In the genomic region with DNA sequence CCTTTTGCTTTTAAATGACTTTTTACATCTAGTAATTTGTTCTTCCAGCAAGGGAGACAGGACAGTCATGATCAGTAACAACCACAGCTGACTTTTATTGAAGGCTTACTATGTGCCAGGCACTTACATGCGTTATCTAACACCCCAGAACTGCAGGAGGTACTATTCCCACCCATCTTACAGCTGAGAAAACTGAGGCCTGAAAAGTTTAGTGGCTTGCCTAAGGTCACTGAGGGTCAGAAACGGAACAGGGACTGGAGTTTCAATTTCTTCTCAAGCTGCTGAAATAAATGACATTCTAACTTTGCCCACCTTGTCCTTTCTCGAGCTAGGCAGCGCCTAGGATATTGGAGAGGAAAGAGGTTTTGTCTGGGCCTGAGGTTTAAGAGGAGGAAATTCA, we compare ENCODE assay signal across 25 cellular contexts.
DNase-seq lines count a peak whose midpoint lies in the region; ATAC-seq, FAIRE-seq and TF ChIP-seq lines count a peak whose summit lies in the region.
"Had no signal": no experiment of that assay in that cellular context is flagged by ENCODE, and none has a peak within 500 bp of the region (broad histone marks: within the 10 kb centered on the region; RNA-seq: fewer than 3 reads in every experiment).

No MANE protein-coding gene starts in this region.

- H3K27ac Mint-ChIP-seq in activated T-helper 2 cell treated with anti-CD3 and anti-CD28 coated beads, Interferon-gamma antibody, Interleukin-2, Interleukin-4, amounts not matched to agents 10 μg/mL and 5 μg/mL and 100 μg/mL, durations not matched to agents 14 hours and 24 hours and 36 hours = peak overlapping the region; percentile 14
- peak overlapping the region; percentile 96 to 97 (median 96) for H3K27ac Mint-ChIP-seq in nephron
- H3K27ac Mint-ChIP-seq in type B pancreatic cell = peak overlapping the region; percentile 76
- no peak overlapping the region for H3K27ac Mint-ChIP-seq in GM23338

- H3K79me2 ChIP-seq in HepG2 (ENCODE audit: insufficient read depth, low read length) (peaks cover 11% of the 10 kb centered on the region), GM23338 (replicated peaks; ENCODE audit: insufficient read depth) (no peaks in the 10 kb centered on the region)

- no peaks in the 10 kb centered on the region for H3K9me3 Mint-ChIP-seq in activated T-helper 2 cell treated with anti-CD3 and anti-CD28 coated beads, Interferon-gamma antibody, Interleukin-2, Interleukin-4, amounts not matched to agents 10 μg/mL and 5 μg/mL and 100 μg/mL, durations not matched to agents 14 hours and 24 hours and 36 hours
- H3K9me3 Mint-ChIP-seq in nephron = no peaks in the 10 kb centered on the region
- no peaks in the 10 kb centered on the region for H3K9me3 Mint-ChIP-seq in type B pancreatic cell
- no peaks in the 10 kb centered on the region for H3K9me3 Mint-ChIP-seq in GM23338

- in situ Hi-C loops in HepG2 (cut with HindIII; ENCODE audit: extremely low pct_ligation_motif_present, low pct_unique_long_range_greater_than_20kb) = no loop called here

- peaks cover 21% of the 10 kb centered on the region for H3K36me3 Mint-ChIP-seq in activated T-helper 2 cell treated with anti-CD3 and anti-CD28 coated beads, Interferon-gamma antibody, Interleukin-2, Interleukin-4, amounts not matched to agents 10 μg/mL and 5 μg/mL and 100 μg/mL, durations not matched to agents 14 hours and 24 hours and 36 hours (ENCODE audit: low read depth)
- H3K36me3 Mint-ChIP-seq in nephron (ENCODE audit: low read depth) = no peaks in the 10 kb centered on the region
- no peaks in the 10 kb centered on the region for H3K36me3 Mint-ChIP-seq in type B pancreatic cell
- no peaks in the 10 kb centered on the region for H3K36me3 Mint-ChIP-seq in GM23338 (ENCODE audit: low read depth)

- H3K4me1 Mint-ChIP-seq in activated T-helper 2 cell treated with anti-CD3 and anti-CD28 coated beads, Interferon-gamma antibody, Interleukin-2, Interleukin-4, amounts not matched to agents 10 μg/mL and 5 μg/mL and 100 μg/mL, durations not matched to agents 14 hours and 24 hours and 36 hours (ENCODE audit: low read depth) = peaks cover 51% of the 10 kb centered on the region
- peaks cover 62% of the 10 kb centered on the region for H3K4me1 Mint-ChIP-seq in nephron
- H3K4me1 Mint-ChIP-seq in type B pancreatic cell (ENCODE audit: unreplicated experiment) = peaks cover 53% of the 10 kb centered on the region
- peaks cover 52% of the 10 kb centered on the region for H3K4me1 Mint-ChIP-seq in GM23338

- WGBS in HepG2 (ENCODE audit: low lambda C conversion rate) = 95% methylated on average over 4 of the region's 4 CpGs
- WGBS in right lobe of liver (ENCODE audit: insufficient coverage, low coverage, low lambda C conversion rate, missing lambda C conversion rate) = 89% methylated on average over 4 of the region's 4 CpGs

- no TSS peak for BruUV-seq in HepG2 (replicated peaks; lab: Mats Ljungman, UMichigan)

- peak overlapping the region; percentile 38 for H3K4me2 ChIP-seq in HepG2 (ENCODE audit: low read depth, low read length)
- H3K4me2 ChIP-seq in GM23338 = no peak overlapping the region

- no peak for FAIRE-seq in HepG2 (lab: Jason Lieb, UNC)
- FAIRE-seq: D721Med, GM19239, H54 had no signal

- H4K20me1 ChIP-seq in HepG2 (ENCODE audit: insufficient read depth, low read length) = no peaks in the 10 kb centered on the region
- no peaks in the 10 kb centered on the region; the same call in 1 of the 2 replicates for H4K20me1 ChIP-seq in GM23338 (replicated peaks; ENCODE audit: insufficient read depth)

- H2AFZ ChIP-seq in HepG2 (ENCODE audit: low read length) (no peak overlapping the region), GM23338 (no peak overlapping the region)

- H3K4me1 ChIP-seq in HepG2 (ENCODE audit: insufficient read depth, low read length) (peaks cover 95% of the 10 kb centered on the region), right lobe of liver (peaks cover 0 to 14% (median 0%) of the 10 kb centered on the region in 4 donors), GM23338 (ENCODE audit: insufficient read depth) (peaks cover 21% of the 10 kb centered on the region)

- DNase-seq in HepG2 (ENCODE audit: low spot score) = no peak
- DNase-seq in right lobe of liver = no peak
- no peak for DNase-seq in activated T-helper 2 cell treated with anti-CD3 and anti-CD28 coated beads, Interferon-gamma antibody, Interleukin-2, Interleukin-4, amounts not matched to agents 10 μg/mL and 5 μg/mL and 100 μg/mL, durations not matched to agents 14 hours and 24 hours and 36 hours (ENCODE audit: low spot score)
- no peak for DNase-seq in type B pancreatic cell (ENCODE audit: extremely low spot score, unreplicated experiment)
- no peak for DNase-seq in GM23338 (ENCODE audit: low spot score)
- DNase-seq: 8988T, AML-193, DMS53, KG1, NCI-H1092 treated with DMSO at 0.1 percent for 48 hours, NCI-H1436 treated with DMSO at 0.1 percent for 48 hours, NCI-H1930, NCI-H226, NCI-H510A treated with DMSO at 0.1 percent for 48 hours, NCI-H774, OCI-M1, Right ventricle myocardium superior, SW 1271 had no signal

- H3K9me3 ChIP-seq in HepG2 (ENCODE audit: low read length) (no peaks in the 10 kb centered on the region), right lobe of liver (no peaks in the 10 kb centered on the region)

- H3K4me3 ChIP-seq in HepG2 (replicated peaks in 1 of 3; ENCODE audit: insufficient read depth in 1 of 3, low read depth in 2 of 3, low read length in 3 of 3) (no peak overlapping the region), right lobe of liver (no peak overlapping the region), GM23338 (no peak overlapping the region)

- H3K4me3 Mint-ChIP-seq in activated T-helper 2 cell treated with anti-CD3 and anti-CD28 coated beads, Interferon-gamma antibody, Interleukin-2, Interleukin-4, amounts not matched to agents 10 μg/mL and 5 μg/mL and 100 μg/mL, durations not matched to agents 14 hours and 24 hours and 36 hours (ENCODE audit: low read depth) = no peak overlapping the region
- H3K4me3 Mint-ChIP-seq in nephron = peak overlapping the region in 2 of 3 experiments; percentile 3 to 16
- H3K4me3 Mint-ChIP-seq in type B pancreatic cell = no peak overlapping the region
- no peak overlapping the region for H3K4me3 Mint-ChIP-seq in GM23338

- H3K36me3 ChIP-seq in HepG2 (replicated peaks in 1 of 2; ENCODE audit: control insufficient read depth in 1 of 2, insufficient read depth in 2 of 2, low read length in 2 of 2) (peaks cover 0 to 7% of the 10 kb centered on the region in 2 experiments; a peak in 1 of 5 replicates), right lobe of liver (peaks cover 0 to 4% (median 0%) of the 10 kb centered on the region in 4 donors), GM23338 (ENCODE audit: insufficient read depth) (no peaks in the 10 kb centered on the region; the same call in 1 of the 2 replicates)

- POLR2A ChIA-PET in HepG2 (lab: Yijun Ruan, JAX) = interaction anchor here (1.2 to 1.7 kb wide), 4 partner anchors 19 to 150 kb away, joined by 3 to 8 read pairs (median 3); a partner anchor contains a TSS

- no peaks in the 10 kb centered on the region for H3K27me3 Mint-ChIP-seq in activated T-helper 2 cell treated with anti-CD3 and anti-CD28 coated beads, Interferon-gamma antibody, Interleukin-2, Interleukin-4, amounts not matched to agents 10 μg/mL and 5 μg/mL and 100 μg/mL, durations not matched to agents 14 hours and 24 hours and 36 hours (ENCODE audit: low read depth)
- H3K27me3 Mint-ChIP-seq in nephron (ENCODE audit: low read depth) (peaks cover 7% of the 10 kb centered on the region), type B pancreatic cell (no peaks in the 10 kb centered on the region), GM23338 (ENCODE audit: insufficient read depth, low read depth, poor library complexity) (peaks cover 20% of the 10 kb centered on the region)

- intact Hi-C loops in HepG2 (cut with micrococcal nuclease; ENCODE audit: unreplicated experiment) = no loop called here
- intact Hi-C loops in right lobe of liver (cut with DNase I) = no loop called here
- intact Hi-C loops in activated T-helper 2 cell treated with anti-CD3 and anti-CD28 coated beads, Interferon-gamma antibody, Interleukin-2, Interleukin-4, amounts not matched to agents 10 μg/mL and 5 μg/mL and 100 μg/mL, durations not matched to agents 14 hours and 24 hours and 36 hours (cut with micrococcal nuclease) = no loop called here

- H3K27ac ChIP-seq in HepG2 (ENCODE audit: extremely low read length, insufficient read depth, low read length) (no peak overlapping the region), right lobe of liver (no peak overlapping the region), GM23338 (ENCODE audit: low read depth) (no peak overlapping the region)
- H3K27ac ChIP-seq: C4-2B had no signal

- H3F3A ChIP-seq in GM23338 (replicated peaks; ENCODE audit: low read depth) = no peaks in the 10 kb centered on the region

- no peak for TF ChIP-seq EP300 in HepG2 (IDR thresholded peaks at IDR 0.05; ENCODE audit: low read depth in 2 of 2, low read length in 2 of 2)
- no peak for TF ChIP-seq EP300 in HepG2 (CRISPR knock-in tag; IDR thresholded peaks at IDR 0.05; ENCODE audit: borderline replicate concordance)

- ATAC-seq in HepG2 (no peak), right lobe of liver (no peak), HG02981 (IDR thresholded peaks at IDR 0.05; ENCODE audit: unreplicated experiment) (no peak), GM23338 (no peak)
- ATAC-seq in activated CD4-positive, CD25-positive, alpha-beta regulatory T cell treated with anti-CD3 and anti-CD28 coated beads, Interleukin-2, amount 50 U/mL, for 24 hours = no peak

- no peak overlapping the region for H3K9ac ChIP-seq in HepG2 (ENCODE audit: insufficient read depth, low read depth, low read length)

- TF ChIP-seq CTCF in HepG2 (CRISPR knock-in tag; IDR thresholded peaks at IDR 0.05) (no peak), right lobe of liver (IDR thresholded peaks at IDR 0.05) (no peak), nephron (IDR thresholded peaks at IDR 0.05; ENCODE audit: unreplicated experiment in 3 of 3) (no peak), type B pancreatic cell (conservative IDR thresholded peaks at IDR 0.05) (no peak), GM23338 (conservative IDR thresholded peaks at IDR 0.05; ENCODE audit: low read depth in 2 of 2) (no peak)

- CTCF ChIA-PET in HepG2 (lab: Yijun Ruan, JAX; ENCODE audit: low intra/inter-chr PET ratio, low total read pairs) = no interaction called here

- H3K9me2 ChIP-seq in GM23338 (ENCODE audit: insufficient read depth) = no peaks in the 10 kb centered on the region

- TF ChIP-seq RAD21 in HepG2 (CRISPR knock-in tag; IDR thresholded peaks at IDR 0.05) = no peak

- H3K27me3 ChIP-seq in HepG2 (ENCODE audit: control insufficient read depth in 1 of 2, insufficient read depth in 2 of 2, low read length in 2 of 2) = no peaks in the 10 kb centered on the region
- no peaks in the 10 kb centered on the region for H3K27me3 ChIP-seq in right lobe of liver
- H3K27me3 ChIP-seq in GM23338 (ENCODE audit: insufficient read depth) = no peaks in the 10 kb centered on the region

- TF ChIP-seq POLR2A in HepG2 (IDR thresholded peaks at IDR 0.05; ENCODE audit: insufficient read depth in 1 of 2, low read depth in 2 of 2, low read length in 2 of 2) (no peak), right lobe of liver (IDR thresholded peaks at IDR 0.05) (no peak)

TF ChIP-seq in HepG2, 621 proteins besides CTCF, POLR2A, EP300 and RAD21 (continues in another document):
- peak; percentile 82 for TF ChIP-seq ZNF629 (CRISPR knock-in tag; conservative IDR thresholded peaks at IDR 0.05)
- no peak for TF ChIP-seq PHF8 (CRISPR knock-in tag; IDR thresholded peaks at IDR 0.05)

TF ChIP-seq in GM23338, 12 proteins besides CTCF, POLR2A, EP300 and RAD21 (continues in another document):
- TF ChIP-seq CREB1 (CRISPR knock-in tag; IDR thresholded peaks at IDR 0.05; ENCODE audit: low read depth) = no peak

Comparison
In these comparisons a context has a peak if more than half of its experiments do, and no peak if none do; other contexts are left out.
1. H3K4me3 Mint-ChIP-seq: peak in nephron (2 of 3); none in activated T-helper 2 cell treated with anti-CD3 and anti-CD28 coated beads, Interferon-gamma antibody, Interleukin-2, Interleukin-4, amounts not matched to agents 10 μg/mL and 5 μg/mL and 100 μg/mL, durations not matched to agents 14 hours and 24 hours and 36 hours (single experiment), type B pancreatic cell (single experiment) and GM23338 (single experiment).